1 cellular context compared by ENCODE assay signal in genomic region chr17:66300956-66301355, GRCh38.
TF ChIP-seq lines count a peak whose summit lies in the region.

No MANE protein-coding gene starts in this region.

TF ChIP-seq in GM12878, 131 proteins besides CTCF, POLR2A, EP300 and RAD21:
- TF ChIP-seq HSF1 (IDR thresholded peaks at IDR 0.05; ENCODE audit: low read depth, low read length) = no peak
- TF ChIP-seq MTA3 (IDR thresholded peaks at IDR 0.05; ENCODE audit: borderline replicate concordance, low read length) = no peak
- TF ChIP-seq BMI1 (IDR thresholded peaks at IDR 0.05; ENCODE audit: borderline replicate concordance) = peak; percentile 8; the same call in 1 of the 2 replicates
- no peak for TF ChIP-seq E4F1 (IDR thresholded peaks at IDR 0.05; ENCODE audit: borderline replicate concordance, partially characterized antibody)
- TF ChIP-seq ELK1 (IDR thresholded peaks at IDR 0.05; ENCODE audit: low read depth, low read length) = no peak
TF ChIP-seq in GM12878: peak in this region for 1.
